Comparison of ENCODE assay signal across 8 cellular contexts in the genomic region with DNA sequence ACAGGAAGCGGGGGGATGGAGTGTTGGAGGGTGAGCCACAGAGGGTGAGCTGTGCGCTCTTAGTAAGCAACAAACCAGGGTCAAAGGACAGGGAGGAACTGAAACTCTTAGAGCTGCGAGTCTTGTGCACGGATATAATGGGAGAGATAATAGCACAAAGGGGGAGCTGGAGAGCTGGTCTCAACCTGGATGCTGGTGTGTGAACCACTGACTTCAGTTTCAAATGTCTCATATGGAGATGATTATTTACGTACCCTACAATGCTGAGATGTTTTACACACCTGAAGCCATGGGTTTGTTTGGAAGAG. TPM values are rescaled to one million over a fixed set of nuclear protein-coding genes. Genes with fewer than 3 reads are reported as not detected.
DNase-seq lines count a peak whose midpoint lies in the region; ATAC-seq and TF ChIP-seq lines count a peak whose summit lies in the region.

No MANE protein-coding gene starts in this region.

- H3K4me3 ChIP-seq in CD8-positive, alpha-beta memory T cell (ENCODE audit: low read length): no peak overlapping the region

- no peaks in the 10 kb centered on the region for H3K9me3 Mint-ChIP-seq in CD8-positive, alpha-beta memory T cell
- H3K9me3 Mint-ChIP-seq in activated naive CD4-positive, alpha-beta T cell treated with anti-CD3 and anti-CD28 coated beads, Interleukin-2, amount 10 ng/mL, durations not matched to agents 7 days and 5 days: no peaks in the 10 kb centered on the region

- H3K4me1 ChIP-seq in CD8-positive, alpha-beta memory T cell (ENCODE audit: insufficient read depth, low read length): no peaks in the 10 kb centered on the region

- POLR2A ChIA-PET in CD8-positive, alpha-beta memory T cell (lab: Charles Lee): no interaction called here

- no peaks in the 10 kb centered on the region for H3K36me3 ChIP-seq in CD8-positive, alpha-beta memory T cell (ENCODE audit: insufficient read depth, low read length)

- CTCF ChIA-PET in CD8-positive, alpha-beta memory T cell (lab: Charles Lee): interaction anchor here (1.1 to 1.3 kb wide), 3 partner anchors 12 to 71 kb away, joined by 3 to 4 read pairs (median 3); no protein-coding TSS in a partner anchor
- CTCF ChIA-PET in activated naive CD4-positive, alpha-beta T cell treated with anti-CD3 and anti-CD28 coated beads, Interleukin-2, amount 10 ng/mL, durations not matched to agents 7 days and 5 days (lab: Charles Lee): interaction anchor here (1.1 to 1.5 kb wide), 2 partner anchors 8 to 307 kb away, joined by 3 to 4 read pairs; no protein-coding TSS in a partner anchor

- no peaks in the 10 kb centered on the region for H3K36me3 Mint-ChIP-seq in CD8-positive, alpha-beta memory T cell
- H3K36me3 Mint-ChIP-seq in activated naive CD4-positive, alpha-beta T cell treated with anti-CD3 and anti-CD28 coated beads, Interleukin-2, amount 10 ng/mL, durations not matched to agents 7 days and 5 days: no peaks in the 10 kb centered on the region

- ATAC-seq in GM21528 (IDR thresholded peaks at IDR 0.05; ENCODE audit: low FRiP score, unreplicated experiment) (peak; percentile 98), HG03575 (IDR thresholded peaks at IDR 0.05; ENCODE audit: extremely low read depth, insufficient number of reproducible peaks, low FRiP score, unreplicated experiment) (peak; percentile 99)

- DNase-seq in dermis microvascular lymphatic vessel endothelial cell (ENCODE audit: low read depth in 2 of 2): peak; percentile 4 to 22
- DNase-seq in NCI-H2196 treated with DMSO at 0.1 percent for 48 hours (lab: John Stamatoyannopoulos, UW; ENCODE audit: unreplicated experiment): no peak
- DNase-seq in CD8-positive, alpha-beta memory T cell: no peak
- no peak for DNase-seq in activated naive CD4-positive, alpha-beta T cell treated with anti-CD3 and anti-CD28 coated beads, Interleukin-2, amount 10 ng/mL, durations not matched to agents 7 days and 5 days
- no peak for DNase-seq in NCI-H774 (lab: John Stamatoyannopoulos, UW)

- H3K4me3 Mint-ChIP-seq in CD8-positive, alpha-beta memory T cell: no peak overlapping the region
- H3K4me3 Mint-ChIP-seq in activated naive CD4-positive, alpha-beta T cell treated with anti-CD3 and anti-CD28 coated beads, Interleukin-2, amount 10 ng/mL, durations not matched to agents 7 days and 5 days: no peak overlapping the region

- peak; percentile 56 for TF ChIP-seq CTCF in GM12872 (IDR thresholded peaks at IDR 0.05; ENCODE audit: insufficient read depth, low read depth, low read length)

- no peaks in the 10 kb centered on the region for H3K27me3 ChIP-seq in CD8-positive, alpha-beta memory T cell (ENCODE audit: insufficient read depth, low read length, poor library complexity, severe bottlenecking)

- peak overlapping the region in 2 of 8 donors; percentile 29 to 51 for H3K27ac Mint-ChIP-seq in CD8-positive, alpha-beta memory T cell
- H3K27ac Mint-ChIP-seq in activated naive CD4-positive, alpha-beta T cell treated with anti-CD3 and anti-CD28 coated beads, Interleukin-2, amount 10 ng/mL, durations not matched to agents 7 days and 5 days: no peak overlapping the region

- peaks cover 2 to 12% (median 8%) of the 10 kb centered on the region in 3 donors for H3K4me1 Mint-ChIP-seq in CD8-positive, alpha-beta memory T cell
- no peaks in the 10 kb centered on the region for H3K4me1 Mint-ChIP-seq in activated naive CD4-positive, alpha-beta T cell treated with anti-CD3 and anti-CD28 coated beads, Interleukin-2, amount 10 ng/mL, durations not matched to agents 7 days and 5 days

- H3K9me3 ChIP-seq in CD8-positive, alpha-beta memory T cell (ENCODE audit: low read length): no peaks in the 10 kb centered on the region

- no peaks in the 10 kb centered on the region for H3K27me3 Mint-ChIP-seq in CD8-positive, alpha-beta memory T cell
- peaks cover 12% of the 10 kb centered on the region for H3K27me3 Mint-ChIP-seq in activated naive CD4-positive, alpha-beta T cell treated with anti-CD3 and anti-CD28 coated beads, Interleukin-2, amount 10 ng/mL, durations not matched to agents 7 days and 5 days

- no peak overlapping the region for H3K27ac ChIP-seq in CD8-positive, alpha-beta memory T cell (ENCODE audit: low read depth, low read length)

RNA-seq across cellular contexts. Expression of a gene that starts 35.9 kb away (rescaled TPM):
- total RNA-seq in dermis microvascular lymphatic vessel endothelial cell: 9.1 and 11.5 TPM in 2 replicates
- total RNA-seq in CD8-positive, alpha-beta memory T cell: 10 to 100 TPM; 25.8 to 26.3 TPM
- 20.3 TPM for polyA plus RNA-seq in CD8-positive, alpha-beta memory T cell

RNA-seq across cellular contexts. Expression of a gene that starts 37.5 kb away (rescaled TPM):
- 6.5 and 13.4 TPM in 2 replicates for total RNA-seq in dermis microvascular lymphatic vessel endothelial cell
- 10 to 100 TPM; 17.9 to 18.6 TPM for total RNA-seq in CD8-positive, alpha-beta memory T cell
- 9.0 TPM for polyA plus RNA-seq in CD8-positive, alpha-beta memory T cell

Comparison
In these comparisons a context has a peak if more than half of its experiments do, and no peak if none do; other contexts are left out.
1. DNase-seq: peak in dermis microvascular lymphatic vessel endothelial cell (2 of 2); none in NCI-H2196 treated with DMSO at 0.1 percent for 48 hours (single experiment), CD8-positive, alpha-beta memory T cell (0 of 5), activated naive CD4-positive, alpha-beta T cell treated with anti-CD3 and anti-CD28 coated beads, Interleukin-2, amount 10 ng/mL, durations not matched to agents 7 days and 5 days (single experiment) and NCI-H774 (single experiment).